ENCODE assay signal across 8 cellular contexts in genomic region chr7:129298268-129298893, GRCh38.
DNase-seq lines count a peak whose midpoint lies in the region; ATAC-seq and TF ChIP-seq lines count a peak whose summit lies in the region.

No MANE protein-coding gene starts in this region.

- no peak overlapping the region for H3K4me3 ChIP-seq in CD4-positive, CD25-positive, alpha-beta regulatory T cell (ENCODE audit: low read depth, low read length)
- H3K4me3 ChIP-seq in HAP-1 (no peak overlapping the region), OCI-LY7 (ENCODE audit: low read depth, low read length, poor library complexity, severe bottlenecking) (no peak overlapping the region), heart left ventricle (no peak overlapping the region), gastrocnemius medialis (no peak overlapping the region)

- in situ Hi-C loops in HAP-1 (cut with MboI; ENCODE audit: low sequenced_read_pairs) (loop anchor here (5.0 kb wide), 1 partner anchor 76 kb away; no protein-coding TSS in a partner anchor), gastrocnemius medialis (cut with MboI; ENCODE audit: low sequenced_read_pairs in 4 of 4) (loop anchor here (5.0 to 10.0 kb wide), 2 partner anchors 81 to 84 kb away; no protein-coding TSS in a partner anchor)

- no TSS peak for BruUV-seq in OCI-LY7 (replicated peaks; lab: Mats Ljungman, UMichigan)

- intact Hi-C loops in OCI-LY7 (cut with micrococcal nuclease; ENCODE audit: unreplicated experiment), result loop anchor here (1.0 kb wide), 1 partner anchor 80 kb away; no protein-coding TSS in a partner anchor
- intact Hi-C loops in heart left ventricle (cut with DNase I), result loop anchor here in 7 of 10 donors (2.0 to 5.0 kb wide), 3 partner anchors 76 to 81 kb away; no protein-coding TSS in a partner anchor
- intact Hi-C loops in gastrocnemius medialis (cut with DNase I; ENCODE audit: low total_unique reads), result loop anchor here (1.0 kb wide), 1 partner anchor 80 kb away; no protein-coding TSS in a partner anchor

- H3K27me3 Mint-ChIP-seq in CD4-positive, CD25-positive, alpha-beta regulatory T cell, result no peaks in the 10 kb centered on the region

- no peak for ATAC-seq in CD4-positive, CD25-positive, alpha-beta regulatory T cell (ENCODE audit: low read depth in 2 of 2)
- no peak for ATAC-seq in heart left ventricle
- ATAC-seq in gastrocnemius medialis, result no peak
- ATAC-seq in GM18907 (IDR thresholded peaks at IDR 0.05; ENCODE audit: unreplicated experiment), result no peak
- no peak for ATAC-seq in HG03378 (IDR thresholded peaks at IDR 0.05; ENCODE audit: unreplicated experiment)

- no peaks in the 10 kb centered on the region for H3K9me3 ChIP-seq in CD4-positive, CD25-positive, alpha-beta regulatory T cell (ENCODE audit: control insufficient read depth in 2 of 2, low read length in 2 of 2)
- no peaks in the 10 kb centered on the region for H3K9me3 ChIP-seq in HAP-1
- no peaks in the 10 kb centered on the region; the same call in 1 of the 2 replicates for H3K9me3 ChIP-seq in OCI-LY7 (ENCODE audit: low read length)
- H3K9me3 ChIP-seq in heart left ventricle, result peaks cover 0 to 8% (median 0%) of the 10 kb centered on the region in 12 donors
- no peaks in the 10 kb centered on the region for H3K9me3 ChIP-seq in gastrocnemius medialis

- peaks cover 0 to 4% (median 1%) of the 10 kb centered on the region in 7 donors for H3K9me3 Mint-ChIP-seq in CD4-positive, CD25-positive, alpha-beta regulatory T cell

- H2AFZ ChIP-seq in OCI-LY7 (ENCODE audit: low read length), result no peak overlapping the region

- TF ChIP-seq POLR2A in heart left ventricle (IDR thresholded peaks at IDR 0.05) (no peak), gastrocnemius medialis (IDR thresholded peaks at IDR 0.05) (no peak)

- peaks cover 12% of the 10 kb centered on the region for H3K36me3 Mint-ChIP-seq in CD4-positive, CD25-positive, alpha-beta regulatory T cell

- H3K79me2 ChIP-seq in OCI-LY7 (ENCODE audit: insufficient read depth, low read depth, low read length), result no peaks in the 10 kb centered on the region

- no peak overlapping the region for H3K4me2 ChIP-seq in OCI-LY7 (ENCODE audit: low read length)

- H3K27me3 ChIP-seq in CD4-positive, CD25-positive, alpha-beta regulatory T cell (ENCODE audit: control insufficient read depth, insufficient read depth, low read length), result no peaks in the 10 kb centered on the region
- no peaks in the 10 kb centered on the region for H3K27me3 ChIP-seq in HAP-1 (ENCODE audit: low read depth)
- no peaks in the 10 kb centered on the region for H3K27me3 ChIP-seq in heart left ventricle
- H3K27me3 ChIP-seq in gastrocnemius medialis, result no peaks in the 10 kb centered on the region

- DNase-seq in CD4-positive, CD25-positive, alpha-beta regulatory T cell, result peak; percentile 21 to 70 (median 49)
- DNase-seq in HAP-1 (ENCODE audit: low spot score in 2 of 2) (peak; percentile 28 to 70), OCI-LY7 (ENCODE audit: low spot score) (peak; percentile 63), heart left ventricle (peak in 1 of 5 donors; percentile 44), gastrocnemius medialis (peak in 1 of 2 donors; percentile 32)
- peak in 3 of 4 experiments; percentile 2 to 55 (median 8) for DNase-seq in activated naive CD4-positive, alpha-beta T cell (lab: John Stamatoyannopoulos, UW)

- H3K9me2 ChIP-seq in OCI-LY7 (ENCODE audit: insufficient read depth, low read length), result no peaks in the 10 kb centered on the region

- peaks cover 0 to 8% (median 5%) of the 10 kb centered on the region in 4 donors for H3K4me1 Mint-ChIP-seq in CD4-positive, CD25-positive, alpha-beta regulatory T cell

- H3K27ac Mint-ChIP-seq in CD4-positive, CD25-positive, alpha-beta regulatory T cell, result no peak overlapping the region

- no peak overlapping the region for H3K4me3 Mint-ChIP-seq in CD4-positive, CD25-positive, alpha-beta regulatory T cell

- H3K4me1 ChIP-seq in CD4-positive, CD25-positive, alpha-beta regulatory T cell (ENCODE audit: control insufficient read depth, insufficient read depth, low read length, poor library complexity, severe bottlenecking), result no peaks in the 10 kb centered on the region
- peaks cover 12% of the 10 kb centered on the region for H3K4me1 ChIP-seq in HAP-1
- H3K4me1 ChIP-seq in OCI-LY7 (ENCODE audit: insufficient read depth, low read length, poor library complexity, severe bottlenecking), result no peaks in the 10 kb centered on the region
- H3K4me1 ChIP-seq in heart left ventricle, result peaks cover 0 to 10% (median 5%) of the 10 kb centered on the region in 12 donors
- H3K4me1 ChIP-seq in gastrocnemius medialis, result peaks cover 16 to 27% of the 10 kb centered on the region in 2 donors

- CTCF ChIA-PET in OCI-LY7 (lab: Charles Lee; ENCODE audit: unreplicated experiment), result interaction anchor here (0.7 to 3.2 kb wide), 2 partner anchors 11 to 79 kb away, joined by 4 to 16 read pairs; no protein-coding TSS in a partner anchor

- H4K20me1 ChIP-seq in OCI-LY7 (ENCODE audit: insufficient read depth, low read length), result no peaks in the 10 kb centered on the region

- TF ChIP-seq CTCF in OCI-LY7 (conservative IDR thresholded peaks at IDR 0.05; ENCODE audit: low read length), result peak; percentile 98
- TF ChIP-seq CTCF in heart left ventricle (IDR thresholded peaks at IDR 0.05), result peak; percentile 56 to 77 (median 66)
- TF ChIP-seq CTCF in gastrocnemius medialis (IDR thresholded peaks at IDR 0.05 in 4 of 5, conservative IDR thresholded peaks at IDR 0.05 in 1 of 5), result peak; percentile 58 to 77 (median 66)

- no peaks in the 10 kb centered on the region for H3K36me3 ChIP-seq in CD4-positive, CD25-positive, alpha-beta regulatory T cell (ENCODE audit: control insufficient read depth, insufficient read depth, low read length)
- H3K36me3 ChIP-seq in HAP-1 (replicated peaks), result no peaks in the 10 kb centered on the region
- H3K36me3 ChIP-seq in OCI-LY7 (ENCODE audit: insufficient read depth, low read length), result no peaks in the 10 kb centered on the region
- no peaks in the 10 kb centered on the region for H3K36me3 ChIP-seq in heart left ventricle
- H3K36me3 ChIP-seq in gastrocnemius medialis, result no peaks in the 10 kb centered on the region

- 36 to 44% (median 38%) methylated on average over 3 of the region's 3 CpGs for WGBS in heart left ventricle, 4 donors

- POLR2A ChIA-PET in OCI-LY7 (lab: Charles Lee), result interaction anchor here (0.6 to 1.5 kb wide), 3 partner anchors 11 to 135 kb away, joined by 3 to 6 read pairs (median 3); partner anchors contain the start of gene STRIP2

- no peak overlapping the region for H3K27ac ChIP-seq in CD4-positive, CD25-positive, alpha-beta regulatory T cell (ENCODE audit: insufficient read depth, low read length, poor library complexity, severe bottlenecking)
- H3K27ac ChIP-seq in OCI-LY7 (ENCODE audit: low read depth, low read length, poor library complexity, severe bottlenecking) (no peak overlapping the region), heart left ventricle (no peak overlapping the region), gastrocnemius medialis (no peak overlapping the region)
